In the genomic region with DNA sequence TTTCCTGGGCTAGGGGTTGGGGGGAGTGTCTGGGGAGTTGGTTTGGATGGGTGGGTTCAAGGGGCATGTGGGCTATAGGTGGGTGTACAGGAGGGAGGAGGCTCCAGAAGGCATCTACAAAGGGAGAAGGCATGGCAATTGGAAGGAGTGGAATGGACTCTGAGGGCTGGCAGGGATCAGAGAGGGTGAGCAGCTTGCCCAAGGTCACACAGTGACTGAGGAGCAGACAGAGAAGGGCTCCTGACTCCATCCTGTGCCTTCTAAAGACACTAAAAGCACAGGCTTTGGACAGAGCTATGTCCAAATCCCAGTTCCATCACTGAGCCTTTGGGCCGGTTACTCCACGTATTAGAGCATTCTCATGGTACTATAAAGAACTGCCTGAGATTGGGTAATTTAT, we compare ENCODE assay signal across 17 cellular contexts.
"Had no signal": no experiment of that assay in that cellular context is flagged by ENCODE, and none has a peak within 500 bp of the region (broad histone marks: within the 10 kb centered on the region; RNA-seq: fewer than 3 reads in every experiment).

No MANE protein-coding gene starts in this region.

- H3K9me3 ChIP-seq: neutrophil, sigmoid colon, stomach, thoracic aorta, transverse colon had no signal

- H2AFZ ChIP-seq: hepatocyte had no signal

- ATAC-seq: left colon; naive thymus-derived CD4-positive, alpha-beta T cell had no signal

- H3K36me3 ChIP-seq: neutrophil, sigmoid colon, stomach, thoracic aorta, transverse colon had no signal

- H3K27ac ChIP-seq: hepatocyte, neutrophil, sigmoid colon, skin epidermis, stomach, thoracic aorta, transverse colon had no signal

- H3K79me2 ChIP-seq: hepatocyte had no signal

- FAIRE-seq: endothelial cell of umbilical vein had no signal

- H3K4me3 ChIP-seq: hepatocyte, sigmoid colon, skin epidermis, stomach, thoracic aorta, transverse colon had no signal

- H3K4me2 ChIP-seq: hepatocyte had no signal

- DNase-seq: erythroblast; foreskin melanocyte; left colon; mesendoderm; naive thymus-derived CD4-positive, alpha-beta T cell; sigmoid colon; stimulated activated CD4-positive, alpha-beta T cell treated with anti-CD3 and anti-CD28 coated beads, Interleukin-2, amount 100 ng/mL, for 24 hours; stimulated activated CD4-positive, alpha-beta T cell treated with anti-CD3 and anti-CD28 coated beads, Interleukin-4, amount 100 ng/mL, for 4 hours; stimulated activated naive CD4-positive, alpha-beta T cell; stomach; substantia nigra; transverse colon had no signal

- H3K4me1 ChIP-seq: sigmoid colon, stomach, transverse colon had no signal
